8 cellular contexts compared by ENCODE assay signal in genomic region chr5:151155149-151155776, GRCh38. TPM values are rescaled to one million over a fixed set of nuclear protein-coding genes. Genes with fewer than 3 reads are reported as not detected.
A peak's percentile ranks its signal among the peaks of the same experiment; 100 is the strongest.
DNase-seq lines count a peak whose midpoint lies in the region; ATAC-seq and TF ChIP-seq lines count a peak whose summit lies in the region.

No MANE protein-coding gene starts in this region.

- DNase-seq in activated CD8-positive, alpha-beta T cell treated with anti-CD3 and anti-CD28 coated beads, Interleukin-2, amount 10 ng/mL, durations not matched to agents 7 days and 5 days, result peak; percentile 77
- peak in 1 of 2 donors; percentile 43 for DNase-seq in foreskin fibroblast
- peak in 1 of 2 donors; percentile 71 for DNase-seq in stimulated activated effector memory CD8-positive, alpha-beta T cell treated with anti-CD3 and anti-CD28 coated beads, Interleukin-12 subunit alpha, Interleukin-12 subunit beta, amount 100 ng/mL, for 72 hours (ENCODE audit: low spot score in 2 of 2)
- no peak for DNase-seq in ecto neural progenitor cell (ENCODE audit: low spot score)
- no peak for DNase-seq in mesenteric fat pad (ENCODE audit: low spot score)
- no peak for DNase-seq in T1000 (lab: John Stamatoyannopoulos, UW)

- H3K9me3 Mint-ChIP-seq in activated CD8-positive, alpha-beta T cell treated with anti-CD3 and anti-CD28 coated beads, Interleukin-2, amount 10 ng/mL, durations not matched to agents 7 days and 5 days (ENCODE audit: insufficient read depth), result no peaks in the 10 kb centered on the region
- no peaks in the 10 kb centered on the region for H3K9me3 Mint-ChIP-seq in stimulated activated effector memory CD8-positive, alpha-beta T cell treated with anti-CD3 and anti-CD28 coated beads, Interleukin-12 subunit alpha, Interleukin-12 subunit beta, amount 100 ng/mL, for 72 hours

- H3K4me3 ChIP-seq in foreskin fibroblast (ENCODE audit: low read depth in 1 of 2, low read length in 2 of 2), result peak overlapping the region; percentile 86 to 95

- H3K4me3 Mint-ChIP-seq in activated CD8-positive, alpha-beta T cell treated with anti-CD3 and anti-CD28 coated beads, Interleukin-2, amount 10 ng/mL, durations not matched to agents 7 days and 5 days, result peak overlapping the region; percentile 95
- peak overlapping the region; percentile 96 for H3K4me3 Mint-ChIP-seq in stimulated activated effector memory CD8-positive, alpha-beta T cell treated with anti-CD3 and anti-CD28 coated beads, Interleukin-12 subunit alpha, Interleukin-12 subunit beta, amount 100 ng/mL, for 72 hours

- TF ChIP-seq CTCF in foreskin fibroblast (IDR thresholded peaks at IDR 0.05; ENCODE audit: low read depth, low read length), result no peak

- POLR2A ChIA-PET in activated CD8-positive, alpha-beta T cell treated with anti-CD3 and anti-CD28 coated beads, Interleukin-2, amount 10 ng/mL, durations not matched to agents 7 days and 5 days (lab: Charles Lee), result interaction anchor here (0.6 to 6.4 kb wide), 6 partner anchors 13 to 92 kb away, joined by 4 to 45 read pairs (median 11); no protein-coding TSS in a partner anchor

- peak; percentile 36 for ATAC-seq in GM18907 (IDR thresholded peaks at IDR 0.05; ENCODE audit: unreplicated experiment)
- peak; percentile 35 for ATAC-seq in HG03196 (IDR thresholded peaks at IDR 0.05; ENCODE audit: unreplicated experiment)
- ATAC-seq in activated CD8-positive, alpha-beta T cell treated with anti-CD3 and anti-CD28 coated beads, Interleukin-2, amount 10 ng/mL, durations not matched to agents 7 days and 5 days, result peak; percentile 47
- peak; percentile 22 for ATAC-seq in stimulated activated effector memory CD8-positive, alpha-beta T cell treated with anti-CD3 and anti-CD28 coated beads, Interleukin-12 subunit alpha, Interleukin-12 subunit beta, amount 100 ng/mL, for 72 hours

- H3K4me1 Mint-ChIP-seq in activated CD8-positive, alpha-beta T cell treated with anti-CD3 and anti-CD28 coated beads, Interleukin-2, amount 10 ng/mL, durations not matched to agents 7 days and 5 days (ENCODE audit: low read depth), result peaks cover 70% of the 10 kb centered on the region
- H3K4me1 Mint-ChIP-seq in stimulated activated effector memory CD8-positive, alpha-beta T cell treated with anti-CD3 and anti-CD28 coated beads, Interleukin-12 subunit alpha, Interleukin-12 subunit beta, amount 100 ng/mL, for 72 hours, result peaks cover 84% of the 10 kb centered on the region

- H3K27ac Mint-ChIP-seq in activated CD8-positive, alpha-beta T cell treated with anti-CD3 and anti-CD28 coated beads, Interleukin-2, amount 10 ng/mL, durations not matched to agents 7 days and 5 days, result peak overlapping the region; percentile 89
- H3K27ac Mint-ChIP-seq in stimulated activated effector memory CD8-positive, alpha-beta T cell treated with anti-CD3 and anti-CD28 coated beads, Interleukin-12 subunit alpha, Interleukin-12 subunit beta, amount 100 ng/mL, for 72 hours, result peak overlapping the region; percentile 90

- no peaks in the 10 kb centered on the region for H3K27me3 Mint-ChIP-seq in activated CD8-positive, alpha-beta T cell treated with anti-CD3 and anti-CD28 coated beads, Interleukin-2, amount 10 ng/mL, durations not matched to agents 7 days and 5 days (ENCODE audit: low read depth)

- peaks cover 50% of the 10 kb centered on the region for H3K36me3 Mint-ChIP-seq in activated CD8-positive, alpha-beta T cell treated with anti-CD3 and anti-CD28 coated beads, Interleukin-2, amount 10 ng/mL, durations not matched to agents 7 days and 5 days (ENCODE audit: low read depth)
- peaks cover 65% of the 10 kb centered on the region for H3K36me3 Mint-ChIP-seq in stimulated activated effector memory CD8-positive, alpha-beta T cell treated with anti-CD3 and anti-CD28 coated beads, Interleukin-12 subunit alpha, Interleukin-12 subunit beta, amount 100 ng/mL, for 72 hours

- CTCF ChIA-PET in activated CD8-positive, alpha-beta T cell treated with anti-CD3 and anti-CD28 coated beads, Interleukin-2, amount 10 ng/mL, durations not matched to agents 7 days and 5 days (lab: Charles Lee), result interaction anchor here (0.7 to 12.9 kb wide), 11 partner anchors 10 to 355 kb away, joined by 3 to 172 read pairs (median 4); partner anchors contain the start of gene CCDC69

RNA-seq across cellular contexts. Expression of gene ANXA6, which starts 2.3 kb away (rescaled TPM):
- total RNA-seq in activated CD8-positive, alpha-beta T cell treated with anti-CD3 and anti-CD28 coated beads, Interleukin-2, amount 10 ng/mL, durations not matched to agents 7 days and 5 days, result 100 to 1,000 TPM; 481 to 495 TPM
- total RNA-seq in mesenteric fat pad, result 631 TPM
